ENCODE assay signal across 26 cellular contexts in the genomic region with DNA sequence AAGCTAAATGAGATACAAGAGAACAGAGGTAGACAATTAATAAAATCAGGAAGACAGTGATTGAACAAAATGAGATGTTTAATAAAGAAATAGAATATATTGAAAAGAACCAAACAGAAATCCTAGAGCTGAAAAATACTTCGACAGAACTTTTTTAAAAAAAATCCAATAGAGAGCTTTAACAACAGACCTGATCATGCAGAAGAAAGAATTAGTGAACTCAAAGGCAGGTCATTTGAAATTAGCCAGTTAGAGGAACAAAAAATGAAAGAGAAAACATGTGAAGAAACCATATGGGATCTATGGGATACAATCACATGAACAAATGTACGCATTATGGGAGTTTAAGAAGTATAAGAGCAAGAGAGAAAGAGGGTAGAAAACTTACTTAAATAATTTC. TPM values are rescaled to one million over a fixed set of nuclear protein-coding genes. Genes with fewer than 3 reads are reported as not detected.
"Had no signal": no experiment of that assay in that cellular context is flagged by ENCODE, and none has a peak within 500 bp of the region (broad histone marks: within the 10 kb centered on the region; RNA-seq: fewer than 3 reads in every experiment).

No MANE protein-coding gene starts in this region.

- H3K27ac ChIP-seq: coronary artery, dorsolateral prefrontal cortex, epithelial cell of prostate, esophagus squamous epithelium, gastrocnemius medialis, heart right ventricle, left lung, lower lobe of right lung had no signal

- H3K36me3 ChIP-seq: esophagus squamous epithelium, gastrocnemius medialis, heart right ventricle, left lung, lower lobe of right lung had no signal

- H3K27ac Mint-ChIP-seq: mesothelial cell of epicardium had no signal

- H3K4me3 Mint-ChIP-seq: mesothelial cell of epicardium, naive B cell had no signal

- H3K27me3 ChIP-seq: dorsolateral prefrontal cortex, esophagus squamous epithelium, heart right ventricle, left lung had no signal

- ATAC-seq: esophagus mucosa, gastrocnemius medialis, heart right ventricle, left cardiac atrium, left lung, left ventricle myocardium superior, lower lobe of right lung, mucosa of descending colon had no signal

- H3K4me1 ChIP-seq: esophagus squamous epithelium, gastrocnemius medialis, left lung, lower lobe of right lung had no signal

- DNase-seq: dermis blood vessel endothelial cell; dorsolateral prefrontal cortex; effector CD4-positive, alpha-beta T cell; effector memory CD4-positive, alpha-beta T cell; erythroblast; esophagus squamous epithelium; foreskin fibroblast; foreskin melanocyte; gastrocnemius medialis; glutamatergic neuron; head of caudate nucleus; heart right ventricle; hippocampal formation; left cardiac atrium; left lung; left ventricle myocardium superior; lower lobe of right lung; mesenchymal stem cell; mucosa of descending colon; naive B cell had no signal

- H3K9me3 ChIP-seq: gastrocnemius medialis had no signal

- H3K4me1 Mint-ChIP-seq: mesothelial cell of epicardium, naive B cell had no signal

- H3K4me3 ChIP-seq: coronary artery, dorsolateral prefrontal cortex, esophagus squamous epithelium, gastrocnemius medialis, heart right ventricle, left lung, lower lobe of right lung, mucosa of descending colon had no signal

RNA-seq across cellular contexts. Expression of a gene that starts 37.3 kb away (rescaled TPM):
- total RNA-seq: dermis blood vessel endothelial cell, kidney epithelial cell had no signal
- polyA plus RNA-seq: keratinocyte had no signal
